ENCODE assay signal across 8 cellular contexts in the genomic region with DNA sequence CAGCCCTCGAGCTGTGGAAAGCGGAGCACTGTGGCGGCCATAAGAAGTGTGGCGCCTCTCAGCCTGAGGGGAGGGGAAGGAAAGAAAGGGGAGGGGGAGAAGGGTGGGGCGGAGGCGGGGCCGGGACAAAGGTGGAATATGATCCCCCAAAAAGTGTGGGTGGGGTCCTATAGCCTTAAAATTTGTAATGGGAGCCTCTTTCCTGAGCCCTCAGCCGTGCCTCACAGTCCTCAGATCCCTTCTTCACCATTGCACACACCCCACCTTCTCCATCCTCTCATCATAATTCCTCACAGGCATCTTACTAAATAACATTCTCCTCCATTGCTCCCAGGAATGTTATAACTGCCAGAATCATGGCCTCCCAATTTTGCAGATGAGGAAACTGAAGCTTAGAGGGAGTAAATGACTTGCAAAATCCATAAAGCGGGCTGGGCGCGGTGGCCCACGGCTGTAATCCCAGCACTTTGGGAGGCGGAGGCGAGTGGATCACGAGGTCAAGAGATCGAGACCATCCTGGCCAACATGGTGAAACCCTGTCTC. TPM values are rescaled to one million over a fixed set of nuclear protein-coding genes. Genes with fewer than 3 reads are reported as not detected.
DNase-seq lines count a peak whose midpoint lies in the region; ATAC-seq, FAIRE-seq and TF ChIP-seq lines count a peak whose summit lies in the region.

No MANE protein-coding gene starts in this region.

- no peak overlapping the region for H3K14ac ChIP-seq in mesenchymal stem cell (ENCODE audit: low read length in 2 of 2)

- intact Hi-C loops in K562 (cut with micrococcal nuclease) = loop anchor here (1.0 to 10.0 kb wide), 3 partner anchors 18 to 113 kb away; a partner anchor contains a TSS
- intact Hi-C loops in vagina (cut with DNase I) = no loop called here

- H3K79me1 ChIP-seq in mesenchymal stem cell (replicated peaks; ENCODE audit: low read length, poor library complexity, severe bottlenecking) = no peaks in the 10 kb centered on the region

- WGBS in K562 (ENCODE audit: insufficient coverage, low coverage, missing lambda C conversion rate) = 65% methylated on average over 10 of the region's 16 CpGs
- 71% methylated on average over 11 of the region's 16 CpGs for WGBS in mesenchymal stem cell

- ATAC-seq in HG03342 (IDR thresholded peaks at IDR 0.05; ENCODE audit: unreplicated experiment) (peak; percentile 1), K562 (no peak)

- peaks cover 42% of the 10 kb centered on the region for H3K79me2 ChIP-seq in K562 (ENCODE audit: control insufficient read depth, insufficient read depth, low read length)

- H2AK5ac ChIP-seq in mesenchymal stem cell (ENCODE audit: low read length, severe bottlenecking) = peak overlapping the region; percentile 28

- in situ Hi-C loops in K562 (cut with MboI) (no loop called here), ACHN (cut with HindIII; ENCODE audit: low pct_ligation_motif_present, low pct_unique_long_range_greater_than_20kb, low sequenced_read_pairs) (no loop called here)

- H3K4ac ChIP-seq in mesenchymal stem cell (ENCODE audit: low read depth in 1 of 2, low read length in 2 of 2) = peak overlapping the region; percentile 0 to 21

- FAIRE-seq in K562 (lab: Jason Lieb, UNC) = no peak

- TF ChIP-seq POLR2A in K562 (conservative IDR thresholded peaks at IDR 0.05) (peak; percentile 7; the same call in 1 of the 2 replicates), vagina (IDR thresholded peaks at IDR 0.05) (no peak)

- H3K18ac ChIP-seq in mesenchymal stem cell (ENCODE audit: low read depth in 1 of 2, low read length in 2 of 2) = peak overlapping the region in 1 of 2 experiments; percentile 87

- H2BK15ac ChIP-seq in mesenchymal stem cell (ENCODE audit: low read depth, poor library complexity, severe bottlenecking) = no peak overlapping the region

- H2BK120ac ChIP-seq in mesenchymal stem cell (ENCODE audit: low read depth, low read length) = no peak overlapping the region

- H3K4me1 ChIP-seq in K562 (replicated peaks in 1 of 2; ENCODE audit: control insufficient read depth in 2 of 2, insufficient read depth in 2 of 2, low read length in 2 of 2) = peaks cover 9 to 13% of the 10 kb centered on the region in 2 experiments; a peak in 2 of 5 replicates
- peaks cover 4% of the 10 kb centered on the region for H3K4me1 ChIP-seq in mesenchymal stem cell (ENCODE audit: control insufficient read depth, insufficient read depth, low read depth, low read length)
- peaks cover 30% of the 10 kb centered on the region for H3K4me1 ChIP-seq in vagina

- no peak for TF ChIP-seq CTCF in K562 (IDR thresholded peaks at IDR 0.05 in 2 of 3, conservative IDR thresholded peaks at IDR 0.05 in 1 of 3; ENCODE audit: insufficient read depth in 2 of 3, low read depth in 1 of 3, low read length in 3 of 3)
- TF ChIP-seq CTCF in vagina (IDR thresholded peaks at IDR 0.05) = no peak

- no peaks in the 10 kb centered on the region for H3K9me3 ChIP-seq in K562 (replicated peaks; ENCODE audit: control insufficient read depth, insufficient read depth, low read depth, low read length)
- H3K9me3 ChIP-seq in mesenchymal stem cell (ENCODE audit: control insufficient read depth, low read length) = no peaks in the 10 kb centered on the region
- H3K9me3 ChIP-seq in vagina = no peaks in the 10 kb centered on the region

- H3K9ac ChIP-seq in K562 (ENCODE audit: insufficient read depth in 1 of 2, low read depth in 2 of 2, low read length in 2 of 2) (peak overlapping the region in 1 of 2 experiments; percentile 62; a peak in 2 of 4 replicates), mesenchymal stem cell (ENCODE audit: low read length) (peak overlapping the region; percentile 83)

- peak overlapping the region; percentile 86 for H3K4me2 ChIP-seq in K562 (ENCODE audit: insufficient read depth, low read length)
- peak overlapping the region; percentile 86 for H3K4me2 ChIP-seq in mesenchymal stem cell (ENCODE audit: low read length, poor library complexity, severe bottlenecking)

- no peak overlapping the region for H3K23ac ChIP-seq in mesenchymal stem cell (ENCODE audit: low read length in 2 of 2)

- peaks cover 15% of the 10 kb centered on the region; the same call in 1 of the 2 replicates for H4K20me1 ChIP-seq in K562 (replicated peaks; ENCODE audit: control insufficient read depth, insufficient read depth, low read length)

- H4K8ac ChIP-seq in mesenchymal stem cell (ENCODE audit: low read length) = peak overlapping the region; percentile 13

- H2AFZ ChIP-seq in K562 (ENCODE audit: low read depth, low read length) = peak overlapping the region; percentile 97
- peak overlapping the region; percentile 84 for H2AFZ ChIP-seq in mesenchymal stem cell (ENCODE audit: low read depth, low read length)

- H4K91ac ChIP-seq in mesenchymal stem cell (ENCODE audit: low read length) = no peak overlapping the region

- no peak for DNase-seq in K562 (ENCODE audit: extremely low read depth in 1 of 4, low spot score in 3 of 4)
- no peak for DNase-seq in mesenchymal stem cell
- DNase-seq in vagina (ENCODE audit: extremely low spot score in 2 of 2) = no peak
- DNase-seq in ACHN = no peak
- no peak for DNase-seq in NCI-H1092 (lab: John Stamatoyannopoulos, UW)
- no peak for DNase-seq in NCI-H1930 (lab: John Stamatoyannopoulos, UW)

- no peak for TF ChIP-seq RAD21 in K562 (CRISPR knock-in tag; conservative IDR thresholded peaks at IDR 0.05 in 1 of 2, IDR thresholded peaks at IDR 0.05 in 1 of 2)

- TF ChIP-seq EP300 in K562 (IDR thresholded peaks at IDR 0.05; ENCODE audit: low read length) = no peak

- CTCF ChIA-PET in K562 (lab: Yijun Ruan, JAX; ENCODE audit: low intra/inter-chr PET ratio) = interaction anchor here (0.5 kb wide), 1 partner anchor 1713 kb away, joined by 3 read pairs; no protein-coding TSS in a partner anchor

- H2BK5ac ChIP-seq in mesenchymal stem cell (ENCODE audit: low read depth, low read length, poor library complexity, severe bottlenecking) = no peak overlapping the region

- H3K27me3 ChIP-seq in K562 (ENCODE audit: control insufficient read depth in 2 of 2, insufficient read depth in 2 of 2, low read length in 2 of 2) (no peaks in the 10 kb centered on the region), mesenchymal stem cell (ENCODE audit: control insufficient read depth in 1 of 2, insufficient read depth in 1 of 2, low read length in 2 of 2) (no peaks in the 10 kb centered on the region), vagina (no peaks in the 10 kb centered on the region)

- H3K4me3 ChIP-seq in GM08714 (ENCODE audit: low read length) (peak overlapping the region; percentile 61; the same call in 1 of the 2 replicates), K562 (peak overlapping the region; percentile 97), mesenchymal stem cell (ENCODE audit: insufficient read depth in 1 of 2, low read depth in 1 of 2, low read length in 2 of 2) (peak overlapping the region in 1 of 2 experiments; percentile 75), vagina (peak overlapping the region; percentile 41 to 99)

- POLR2A ChIA-PET in K562 (lab: Yijun Ruan, JAX) = interaction anchor here (0.6 to 8.1 kb wide), 14 partner anchors 9 to 235 kb away, joined by 3 to 86 read pairs (median 4); a partner anchor contains a TSS

- H3K36me3 ChIP-seq in K562 (ENCODE audit: control insufficient read depth, insufficient read depth, low read length) (peaks cover 5% of the 10 kb centered on the region; the same call in 1 of the 3 replicates), mesenchymal stem cell (ENCODE audit: control insufficient read depth in 1 of 2, insufficient read depth in 2 of 2, low read depth in 1 of 2, low read length in 2 of 2) (peaks cover 0 to 3% of the 10 kb centered on the region in 2 experiments), vagina (no peaks in the 10 kb centered on the region)

- peak overlapping the region in 1 of 2 experiments; percentile 11 for H2BK12ac ChIP-seq in mesenchymal stem cell (ENCODE audit: low read length in 2 of 2)

- H3K27ac ChIP-seq in K562 (ENCODE audit: extremely low read depth, low read depth, low read length) (peak overlapping the region; percentile 78), mesenchymal stem cell (ENCODE audit: low read length, poor library complexity, severe bottlenecking) (peak overlapping the region; percentile 75), vagina (peak overlapping the region; percentile 93)

- H3K9me1 ChIP-seq in K562 (ENCODE audit: control insufficient read depth, insufficient read depth, low read length) = no peaks in the 10 kb centered on the region

- BruUV-seq in K562 (replicated peaks; lab: Mats Ljungman, UMichigan) = no TSS peak

RNA-seq across cellular contexts. Expression of a gene that starts 0.6 kb away (rescaled TPM):
- 17.2 and 50.1 TPM in 2 replicates for total RNA-seq in K562 (2011; cell fraction: chromatin; rRNA removed; ENCODE audit: low replicate concordance)
- 15.7 and 17.4 TPM in 2 replicates for total RNA-seq in K562 (2011; cell fraction: nucleolus; rRNA removed)
- 22.2 and 30.5 TPM in 2 replicates for total RNA-seq in K562 (2011; cell fraction: nucleoplasm; rRNA removed)
- total RNA-seq in K562 (2014; rRNA removed) = 30.0 and 35.8 TPM in 2 replicates
- total RNA-seq in K562 (2014; rRNA removed; fragmentation: Illumina TruSeq; extraction: Trizol) = 45.4 and 53.5 TPM in 2 replicates
- 39.6 and 45.7 TPM in 2 replicates for total RNA-seq in K562 (2015; rRNA removed; fragmentation: Illumina TruSeq; extraction: Trizol)
- 70.8 and 77.2 TPM in 2 replicates for total RNA-seq in K562 (2021)
- 74.7 and 95.3 TPM in 2 replicates for polyA plus RNA-seq in K562 (2011; rRNA removed)
- 35.5 and 36.2 TPM in 2 replicates for polyA plus RNA-seq in K562 (2011; cell fraction: cytosol; rRNA removed)
- polyA plus RNA-seq in K562 (2011; cell fraction: nucleus; rRNA removed) = 21.9 and 32.9 TPM in 2 replicates
- 55.5 and 74.0 TPM in 2 replicates for polyA plus RNA-seq in K562 (2012)
- 60.2 and 67.9 TPM in 2 replicates for polyA plus RNA-seq in K562 (2014; fragmentation: Illumina TruSeq; extraction: Trizol)
- 10 to 100 TPM; 14.0 to 15.7 TPM for polyA plus RNA-seq in K562 (2014; fragmentation: Nextera tagmentation; extraction: Ambion mirVana)
- 33.6 and 41.4 TPM in 2 replicates for polyA plus RNA-seq in K562 (2014; rRNA removed)
- polyA minus RNA-seq in K562 (2011; rRNA and poly(A)+ RNA removed) = 200 and 246 TPM in 2 replicates
- polyA minus RNA-seq in K562 (2011; cell fraction: cytosol; rRNA and poly(A)+ RNA removed) = 47.0 and 60.7 TPM in 2 replicates
- 12.4 and 26.5 TPM in 2 replicates for polyA minus RNA-seq in K562 (2011; cell fraction: nucleus; rRNA and poly(A)+ RNA removed)
- polyA plus RNA-seq in mesenchymal stem cell (2013, experiment 1 of 2) = 121 TPM
- 123 TPM for polyA plus RNA-seq in mesenchymal stem cell (2013, experiment 2 of 2)
- total RNA-seq in vagina = 148 TPM

RNA-seq across cellular contexts. Expression of a gene that starts 26.2 kb away (rescaled TPM):
- total RNA-seq in K562 (2011; cell fraction: chromatin; rRNA removed; ENCODE audit: low replicate concordance) = 47.1 and 66.4 TPM in 2 replicates
- 27.8 and 30.0 TPM in 2 replicates for total RNA-seq in K562 (2011; cell fraction: nucleolus; rRNA removed)
- total RNA-seq in K562 (2011; cell fraction: nucleoplasm; rRNA removed) = 47.8 and 65.0 TPM in 2 replicates
- total RNA-seq in K562 (2014; rRNA removed) (87.2 and 98.6 TPM in 2 replicates), K562 (2014; rRNA removed; fragmentation: Illumina TruSeq; extraction: Trizol) (102 and 104 TPM in 2 replicates), K562 (2015; rRNA removed; fragmentation: Illumina TruSeq; extraction: Trizol) (102 and 118 TPM in 2 replicates), K562 (2021) (66.0 and 81.9 TPM in 2 replicates), vagina (23.3 TPM)
- polyA plus RNA-seq in K562 (2011; rRNA removed) (126 and 130 TPM in 2 replicates), K562 (2014; fragmentation: Illumina TruSeq; extraction: Trizol) (68.5 and 75.0 TPM in 2 replicates), K562 (2014; fragmentation: Nextera tagmentation; extraction: Ambion mirVana) (100 to 1,000 TPM; 216 to 237 TPM), K562 (2014; rRNA removed) (67.2 and 79.2 TPM in 2 replicates)
- polyA plus RNA-seq in K562 (2011; cell fraction: cytosol; rRNA removed) = 27.7 and 54.8 TPM in 2 replicates
- polyA plus RNA-seq in K562 (2011; cell fraction: nucleus; rRNA removed) = 30.0 and 56.5 TPM in 2 replicates
- 93.8 and 140 TPM in 2 replicates for polyA plus RNA-seq in K562 (2012)
- polyA minus RNA-seq in K562 (2011; rRNA and poly(A)+ RNA removed) = 63.0 and 72.5 TPM in 2 replicates
- polyA minus RNA-seq in K562 (2011; cell fraction: cytosol; rRNA and poly(A)+ RNA removed) = 23.1 and 25.8 TPM in 2 replicates
- 11.6 and 21.1 TPM in 2 replicates for polyA minus RNA-seq in K562 (2011; cell fraction: nucleus; rRNA and poly(A)+ RNA removed)
- polyA plus RNA-seq in mesenchymal stem cell (2013, experiment 1 of 2) = 42.8 TPM
- 43.4 TPM for polyA plus RNA-seq in mesenchymal stem cell (2013, experiment 2 of 2)
